Comparison of ENCODE assay signal across 9 cellular contexts in genomic region chrX:77447339-77448149, GRCh38. TPM values are rescaled to one million over a fixed set of nuclear protein-coding genes. Genes with fewer than 3 reads are reported as not detected.
DNase-seq lines count a peak whose midpoint lies in the region; ATAC-seq and TF ChIP-seq lines count a peak whose summit lies in the region.
"Had no signal": no experiment of that assay in that cellular context is flagged by ENCODE, and none has a peak within 500 bp of the region (broad histone marks: within the 10 kb centered on the region; RNA-seq: fewer than 3 reads in every experiment).

FGF16 (plus strand) TSS chrX:77447389; CDS start chrX:77447675, 286 bp downstream.

- no peaks in the 10 kb centered on the region for H3K4me1 Mint-ChIP-seq in activated T-helper 1 cell treated with anti-CD3 and anti-CD28 coated beads, Interleukin-12 subunit alpha, Interleukin-12 subunit beta, Interleukin-2, Interleukin-4 antibody, amounts not matched to agents 30 ng/mL and 10 ng/mL and 1 ng/mL, durations not matched to agents 14 hours and 24 hours and 36 hours (ENCODE audit: low read depth)

- peak; percentile 6 for DNase-seq in GM12865 (ENCODE audit: low read depth)
- DNase-seq in activated T-helper 1 cell treated with anti-CD3 and anti-CD28 coated beads, Interleukin-12 subunit alpha, Interleukin-12 subunit beta, Interleukin-2, Interleukin-4 antibody, amounts not matched to agents 30 ng/mL and 10 ng/mL and 1 ng/mL, durations not matched to agents 14 hours and 24 hours and 36 hours (ENCODE audit: low spot score): no peak
- no peak for DNase-seq in left cardiac atrium
- DNase-seq in sciatic nerve (ENCODE audit: low spot score): no peak
- no peak for DNase-seq in NCI-H748 treated with DMSO at 0.1 percent for 48 hours (lab: John Stamatoyannopoulos, UW)
- DNase-seq in COR-L47 (lab: John Stamatoyannopoulos, UW): no peak
- DNase-seq in 8988T: no peak

- no peaks in the 10 kb centered on the region for H3K9me3 Mint-ChIP-seq in activated T-helper 1 cell treated with anti-CD3 and anti-CD28 coated beads, Interleukin-12 subunit alpha, Interleukin-12 subunit beta, Interleukin-2, Interleukin-4 antibody, amounts not matched to agents 30 ng/mL and 10 ng/mL and 1 ng/mL, durations not matched to agents 14 hours and 24 hours and 36 hours

- peak within 1 kb of the TSS; percentile 65 for H3K4me3 Mint-ChIP-seq in activated T-helper 1 cell treated with anti-CD3 and anti-CD28 coated beads, Interleukin-12 subunit alpha, Interleukin-12 subunit beta, Interleukin-2, Interleukin-4 antibody, amounts not matched to agents 30 ng/mL and 10 ng/mL and 1 ng/mL, durations not matched to agents 14 hours and 24 hours and 36 hours

- no peak within 1 kb of the TSS for H3K27ac Mint-ChIP-seq in activated T-helper 1 cell treated with anti-CD3 and anti-CD28 coated beads, Interleukin-12 subunit alpha, Interleukin-12 subunit beta, Interleukin-2, Interleukin-4 antibody, amounts not matched to agents 30 ng/mL and 10 ng/mL and 1 ng/mL, durations not matched to agents 14 hours and 24 hours and 36 hours

- TF ChIP-seq CTCF in GM12865 (IDR thresholded peaks at IDR 0.05; ENCODE audit: insufficient read depth, low read depth, low read length, missing control alignments): no peak

- peaks cover 11% of the 10 kb centered on the region for H3K27me3 Mint-ChIP-seq in activated T-helper 1 cell treated with anti-CD3 and anti-CD28 coated beads, Interleukin-12 subunit alpha, Interleukin-12 subunit beta, Interleukin-2, Interleukin-4 antibody, amounts not matched to agents 30 ng/mL and 10 ng/mL and 1 ng/mL, durations not matched to agents 14 hours and 24 hours and 36 hours (ENCODE audit: insufficient read depth)

- peak within 1 kb of the TSS; percentile 24 for H3K4me3 ChIP-seq in GM12865 (ENCODE audit: low read depth, low read length)

- peak; percentile 20 to 49 for ATAC-seq in left cardiac atrium
- peak; percentile 45 for ATAC-seq in sciatic nerve
- no peak for ATAC-seq in HG03378 (IDR thresholded peaks at IDR 0.05; ENCODE audit: unreplicated experiment)

- intact Hi-C loops in activated T-helper 1 cell treated with anti-CD3 and anti-CD28 coated beads, Interleukin-12 subunit alpha, Interleukin-12 subunit beta, Interleukin-2, Interleukin-4 antibody, amounts not matched to agents 30 ng/mL and 10 ng/mL and 1 ng/mL, durations not matched to agents 14 hours and 24 hours and 36 hours (cut with micrococcal nuclease): loop anchor here (5.0 kb wide), 1 partner anchor 445 kb away; no protein-coding TSS in a partner anchor
- intact Hi-C loops in left cardiac atrium (cut with DNase I): no loop called here
- intact Hi-C loops in sciatic nerve (cut with DNase I): no loop called here

- no peaks in the 10 kb centered on the region for H3K36me3 Mint-ChIP-seq in activated T-helper 1 cell treated with anti-CD3 and anti-CD28 coated beads, Interleukin-12 subunit alpha, Interleukin-12 subunit beta, Interleukin-2, Interleukin-4 antibody, amounts not matched to agents 30 ng/mL and 10 ng/mL and 1 ng/mL, durations not matched to agents 14 hours and 24 hours and 36 hours (ENCODE audit: low read depth)

RNA-seq across cellular contexts. Expression of gene FGF16, which starts in this region (rescaled TPM):
- total RNA-seq in activated T-helper 1 cell treated with anti-CD3 and anti-CD28 coated beads, Interleukin-12 subunit alpha, Interleukin-12 subunit beta, Interleukin-2, Interleukin-4 antibody, amounts not matched to agents 30 ng/mL and 10 ng/mL and 1 ng/mL, durations not matched to agents 14 hours and 24 hours and 36 hours: not detected in 2 replicates
- total RNA-seq in left cardiac atrium (under 1 TPM in 1 of 2 donors, not detected in 1; 0.12 TPM), sciatic nerve (0.40 TPM)
- total RNA-seq: OCI-LY7 had no signal

Comparison
In these comparisons a context has a peak if more than half of its experiments do, and no peak if none do; other contexts are left out.
1. Peak in ATAC-seq in left cardiac atrium; RNA of the gene not detected or under 1 TPM.
2. Peak in ATAC-seq in sciatic nerve; RNA of the gene not detected or under 1 TPM.